Comparison of ENCODE assay signal across 8 cellular contexts in genomic region chr9:37027582-37028424, GRCh38. TPM values are rescaled to one million over a fixed set of nuclear protein-coding genes. Genes with fewer than 3 reads are reported as not detected.
DNase-seq lines count a peak whose midpoint lies in the region; ATAC-seq, FAIRE-seq and TF ChIP-seq lines count a peak whose summit lies in the region.

No MANE protein-coding gene starts in this region.

- CTCF ChIA-PET in BJ (lab: Yijun Ruan, JAX) = no interaction called here

- no peak overlapping the region for H3K27ac ChIP-seq in duodenal mucosa (ENCODE audit: low read depth, low read length)

- H3K9me3 ChIP-seq in duodenal mucosa (ENCODE audit: control insufficient read depth in 1 of 2, low read length in 2 of 2) = no peaks in the 10 kb centered on the region

- POLR2A ChIA-PET in BJ (lab: Charles Lee) = interaction anchor here (0.6 kb wide), 2 partner anchors 46 to 265 kb away, joined by 3 to 5 read pairs; no protein-coding TSS in a partner anchor

- peak; percentile 97 for FAIRE-seq in GM19239 (lab: Jason Lieb, UNC)

- ATAC-seq in HG03432 (IDR thresholded peaks at IDR 0.05; ENCODE audit: unreplicated experiment) = peak; percentile 78

- H3K9ac ChIP-seq in duodenal mucosa (ENCODE audit: low read depth in 1 of 2, low read length in 2 of 2) = no peak overlapping the region

- H3K36me3 ChIP-seq in BJ (ENCODE audit: control insufficient read depth, insufficient read depth, low read length) (no peaks in the 10 kb centered on the region), duodenal mucosa (ENCODE audit: control insufficient read depth in 1 of 2, insufficient read depth in 2 of 2, low read length in 2 of 2) (no peaks in the 10 kb centered on the region)

- peaks cover 86% of the 10 kb centered on the region for H3K27me3 ChIP-seq in BJ (ENCODE audit: control insufficient read depth, insufficient read depth, low read length)
- H3K27me3 ChIP-seq in duodenal mucosa (ENCODE audit: control insufficient read depth in 1 of 2, insufficient read depth in 2 of 2, low read length in 2 of 2) = peaks cover 95 to 99% of the 10 kb centered on the region in 2 donors

- peaks cover 26 to 29% of the 10 kb centered on the region in 2 donors for H3K4me1 ChIP-seq in duodenal mucosa (ENCODE audit: control insufficient read depth in 1 of 2, insufficient read depth in 2 of 2, low read length in 2 of 2)

- H3K4me3 ChIP-seq in BJ (ENCODE audit: low read depth, low read length) = peak overlapping the region; percentile 7; the same call in 1 of the 2 replicates
- peak overlapping the region; percentile 39 to 51 for H3K4me3 ChIP-seq in duodenal mucosa (ENCODE audit: low read depth in 1 of 2, low read length in 2 of 2)

- DNase-seq in BJ (ENCODE audit: low read depth) = no peak
- DNase-seq in GM19239 (ENCODE audit: insufficient read length, low spot score) = peak; percentile 88
- DNase-seq in NCI-H510A treated with DMSO at 0.1 percent for 48 hours (lab: John Stamatoyannopoulos, UW) = peak; percentile 86
- peak; percentile 73 to 76 for DNase-seq in activated CD4-positive, alpha-beta T cell treated with anti-CD3 and anti-CD28 coated beads, Interleukin-2, amount 50 U/mL, for 4 hours
- peak; percentile 94 to 96 for DNase-seq in lung microvascular endothelial cell (ENCODE audit: low read depth in 2 of 2)
- peak; percentile 61 for DNase-seq in stimulated activated CD8-positive, alpha-beta memory T cell treated with anti-CD3 and anti-CD28 coated beads, Interleukin-12 subunit alpha, Interleukin-12 subunit beta, amount 100 ng/mL, for 4 hours (ENCODE audit: low read depth)

- TF ChIP-seq CTCF in BJ (IDR thresholded peaks at IDR 0.05; ENCODE audit: insufficient read depth, low read depth, low read length) = no peak

RNA-seq across cellular contexts. Expression of gene PAX5, which starts 6.3 kb away (rescaled TPM):
- not detected in 2 replicates for polyA plus RNA-seq in BJ (2011; rRNA removed)
- polyA minus RNA-seq in BJ (2011; rRNA and poly(A)+ RNA removed) = not detected in 2 replicates
- not detected in 2 replicates for total RNA-seq in lung microvascular endothelial cell
